Comparison of ENCODE assay signal across 4 cellular contexts in the genomic region with DNA sequence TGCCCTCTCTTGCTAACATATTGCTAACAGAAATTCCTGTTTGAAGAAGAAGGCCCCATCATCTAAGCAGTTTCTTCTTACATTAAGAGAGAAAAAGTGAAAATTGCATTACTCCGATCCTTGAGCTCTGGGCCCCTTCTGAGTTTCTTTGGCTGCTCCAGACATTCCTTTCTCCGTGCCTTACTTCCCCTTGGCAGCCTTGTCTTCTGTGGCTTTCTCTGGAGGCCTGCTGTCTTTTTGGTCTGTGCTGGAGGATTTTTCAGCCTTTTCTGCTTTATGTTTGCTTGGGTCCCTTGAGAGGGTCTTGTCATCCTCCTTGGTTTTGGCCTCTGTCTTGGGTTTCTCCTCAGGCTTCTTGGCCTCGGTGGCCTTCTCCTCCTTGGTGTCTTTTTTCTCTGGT.
"Had no signal": no experiment of that assay in that cellular context is flagged by ENCODE, and none has a peak within 500 bp of the region (broad histone marks: within the 10 kb centered on the region; RNA-seq: fewer than 3 reads in every experiment).

No MANE protein-coding gene starts in this region.

- H3K4me3 ChIP-seq: GM23338 had no signal

- DNase-seq: H9, HCEC 1CT, IMR-90 had no signal

- ATAC-seq: GM23338 had no signal
